8 cellular contexts compared by ENCODE assay signal in the genomic region with DNA sequence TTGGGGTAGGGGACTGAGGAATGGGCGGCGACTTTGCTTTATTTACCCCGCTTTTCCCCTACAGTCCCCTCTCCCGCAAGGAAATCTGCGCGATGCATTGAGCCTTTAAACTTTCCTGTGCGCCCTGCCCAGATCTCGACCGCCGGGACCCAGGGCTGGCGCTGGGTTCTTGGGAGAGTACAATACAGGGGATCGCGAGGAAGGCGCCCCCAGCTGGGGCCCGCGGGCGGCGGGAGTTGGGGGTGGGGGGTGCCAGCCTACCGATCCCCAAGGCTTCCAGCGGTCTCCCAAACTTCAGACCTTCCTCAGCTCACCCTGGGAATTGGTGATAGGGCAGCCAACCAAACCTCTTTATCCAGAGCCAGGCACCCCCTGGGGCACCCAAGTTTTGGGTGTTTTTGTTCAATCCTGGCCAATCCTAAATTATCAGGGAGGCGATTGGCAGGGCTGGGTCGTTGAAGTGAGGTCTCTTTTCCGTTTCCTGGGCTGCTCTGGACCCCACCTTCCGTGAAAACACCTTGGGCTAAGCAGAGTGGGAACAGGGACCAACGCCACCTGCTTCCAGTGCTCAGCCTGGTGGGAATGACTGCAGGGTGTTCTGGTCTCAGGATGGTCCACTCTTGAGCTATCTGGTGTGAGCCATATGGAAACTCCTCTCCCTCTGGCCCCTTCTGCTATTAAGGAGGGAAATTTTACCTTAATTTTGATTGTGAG. TPM values are rescaled to one million over a fixed set of nuclear protein-coding genes. Genes with fewer than 3 reads are reported as not detected.
DNase-seq lines count a peak whose midpoint lies in the region; ATAC-seq and TF ChIP-seq lines count a peak whose summit lies in the region.

No MANE protein-coding gene starts in this region.

- H3K4me1 ChIP-seq in lower lobe of right lung (peaks cover 33% of the 10 kb centered on the region), tibial artery (peaks cover 0 to 43% (median 34%) of the 10 kb centered on the region in 4 donors)

- H3K27me3 ChIP-seq in lower lobe of right lung (ENCODE audit: low read depth) (peaks cover 18% of the 10 kb centered on the region), tibial artery (no peaks in the 10 kb centered on the region)

- H3K36me3 ChIP-seq in lower lobe of right lung = no peaks in the 10 kb centered on the region
- H3K36me3 ChIP-seq in tibial artery = no peaks in the 10 kb centered on the region

- TF ChIP-seq CTCF in coronary artery (IDR thresholded peaks at IDR 0.05) (no peak), lower lobe of right lung (IDR thresholded peaks at IDR 0.05) (no peak), tibial artery (IDR thresholded peaks at IDR 0.05) (no peak)

- intact Hi-C loops in lower lobe of right lung (cut with DNase I) = no loop called here
- intact Hi-C loops in tibial artery (cut with DNase I; ENCODE audit: low total_unique reads) = loop anchor here (5.0 to 10.0 kb wide), 2 partner anchors 48 to 175 kb away; no protein-coding TSS in a partner anchor

- DNase-seq in DMS 273 (lab: John Stamatoyannopoulos, UW; ENCODE audit: unreplicated experiment) = peak; percentile 62
- no peak for DNase-seq in DMS 273 treated with DMSO at 0.1 percent for 48 hours (lab: John Stamatoyannopoulos, UW)
- DNase-seq in coronary artery (ENCODE audit: low spot score) = no peak
- DNase-seq in lower lobe of right lung = no peak
- DNase-seq in tibial artery = no peak
- no peak for DNase-seq in NCI-H146 (lab: John Stamatoyannopoulos, UW)
- DNase-seq in KBM-7 = no peak

- ATAC-seq in lower lobe of right lung (no peak), GM21360 (IDR thresholded peaks at IDR 0.05; ENCODE audit: unreplicated experiment) (no peak)

- in situ Hi-C loops in KBM-7 (cut with MboI; ENCODE audit: low pct_unique_long_range_greater_than_20kb, low sequenced_read_pairs) = no loop called here

- peak overlapping the region; percentile 79 for H3K4me3 ChIP-seq in coronary artery
- peak overlapping the region; percentile 64 for H3K4me3 ChIP-seq in lower lobe of right lung
- H3K4me3 ChIP-seq in tibial artery = peak overlapping the region; percentile 68 to 71

- H3K9me3 ChIP-seq in lower lobe of right lung (no peaks in the 10 kb centered on the region), tibial artery (no peaks in the 10 kb centered on the region)

- H3K27ac ChIP-seq in coronary artery (peak overlapping the region; percentile 57 to 92), lower lobe of right lung (peak overlapping the region; percentile 88), tibial artery (peak overlapping the region; percentile 84 to 85)

RNA-seq across cellular contexts. Expression of a gene that starts 51.4 kb away (rescaled TPM):
- total RNA-seq in lower lobe of right lung = 54.1 TPM
